In genomic region chr4:3229964-3230363, GRCh38 we compare ENCODE assay signal across 17 cellular contexts. TPM values are rescaled to one million over a fixed set of nuclear protein-coding genes. Genes with fewer than 3 reads are reported as not detected.
DNase-seq lines count a peak whose midpoint lies in the region; ATAC-seq and TF ChIP-seq lines count a peak whose summit lies in the region.
"Had no signal": no experiment of that assay in that cellular context is flagged by ENCODE, and none has a peak within 500 bp of the region (broad histone marks: within the 10 kb centered on the region; RNA-seq: fewer than 3 reads in every experiment).

No MANE protein-coding gene starts in this region.

- DNase-seq in Right ventricle myocardium inferior (ENCODE audit: missing footprints), result peak; percentile 48
- no peak for DNase-seq in right cardiac atrium
- no peak for DNase-seq in endothelial cell (ENCODE audit: low spot score)
- DNase-seq in mucosa of descending colon, result peak in 2 of 3 donors; percentile 19 to 36
- peak; percentile 59 for DNase-seq in spleen
- no peak for DNase-seq in BE2C
- DNase-seq: 8988T; C1 segment of cervical spinal cord; Calu3; CD4-positive, alpha-beta T cell; DMS 273 treated with DMSO at 0.1 percent for 48 hours; DMS79; H9 had no signal

- no peak for TF ChIP-seq POLR2A in spleen (IDR thresholded peaks at IDR 0.05)

- no peaks in the 10 kb centered on the region for H3K9me3 Mint-ChIP-seq in endothelial cell (ENCODE audit: unreplicated experiment)
- H3K9me3 Mint-ChIP-seq: CD4-positive, alpha-beta T cell had no signal

- no peak for ATAC-seq in Right ventricle myocardium inferior
- no peak for ATAC-seq in right cardiac atrium
- no peak for ATAC-seq in mucosa of descending colon
- ATAC-seq in HG03378 (IDR thresholded peaks at IDR 0.05; ENCODE audit: unreplicated experiment), result no peak
- no peak for ATAC-seq in GM21447 (IDR thresholded peaks at IDR 0.05; ENCODE audit: unreplicated experiment)
- ATAC-seq: GM12878, GM23338 had no signal

- H3K4me1 Mint-ChIP-seq in endothelial cell (ENCODE audit: unreplicated experiment), result no peaks in the 10 kb centered on the region
- H3K4me1 Mint-ChIP-seq: GM23338, H9 had no signal

- no peaks in the 10 kb centered on the region for H3K4me1 ChIP-seq in right cardiac atrium (ENCODE audit: control insufficient read depth, insufficient read depth, low read length)
- H3K4me1 ChIP-seq in mucosa of descending colon (ENCODE audit: low read depth), result no peaks in the 10 kb centered on the region
- peaks cover 0 to 19% (median 10%) of the 10 kb centered on the region in 6 donors for H3K4me1 ChIP-seq in spleen
- H3K4me1 ChIP-seq in BE2C, result peaks cover 4% of the 10 kb centered on the region; the same call in 1 of the 2 replicates

- WGBS in right cardiac atrium, result 96% methylated on average over 17 of the region's 17 CpGs
- WGBS in spleen, 5 donors, result 95 to 98% (median 96%) methylated on average over 15 to 17 of the region's 17 CpGs

- intact Hi-C loops in Right ventricle myocardium inferior (cut with DNase I) (no loop called here), right cardiac atrium (cut with DNase I) (no loop called here), mucosa of descending colon (cut with DNase I, micrococcal nuclease) (no loop called here), spleen (cut with DNase I; ENCODE audit: low total_unique reads) (no loop called here)

- H3K36me3 Mint-ChIP-seq in endothelial cell (ENCODE audit: low read depth, unreplicated experiment), result peaks cover 51% of the 10 kb centered on the region

- no peak overlapping the region for H3K27ac Mint-ChIP-seq in endothelial cell (ENCODE audit: unreplicated experiment)
- H3K27ac Mint-ChIP-seq: CD4-positive, alpha-beta T cell; GM23338 had no signal

- H3K27me3 ChIP-seq in right cardiac atrium (ENCODE audit: control insufficient read depth, insufficient read depth), result no peaks in the 10 kb centered on the region
- H3K27me3 ChIP-seq in spleen (replicated peaks in 1 of 7), result no peaks in the 10 kb centered on the region
- no peaks in the 10 kb centered on the region for H3K27me3 ChIP-seq in BE2C

- H3K4me3 ChIP-seq in right cardiac atrium (ENCODE audit: low read length) (no peak overlapping the region), mucosa of descending colon (no peak overlapping the region), spleen (no peak overlapping the region), BE2C (ENCODE audit: low read depth, low read length) (no peak overlapping the region)
- H3K4me3 ChIP-seq: GM12878, GM23338 had no signal

- H3K4me3 Mint-ChIP-seq in endothelial cell (ENCODE audit: unreplicated experiment), result peak overlapping the region; percentile 77
- H3K4me3 Mint-ChIP-seq: CD4-positive, alpha-beta T cell; GM23338; H9 had no signal

- no peaks in the 10 kb centered on the region for H3K9me3 ChIP-seq in right cardiac atrium (ENCODE audit: control insufficient read depth, low read length)
- no peaks in the 10 kb centered on the region for H3K9me3 ChIP-seq in mucosa of descending colon
- no peaks in the 10 kb centered on the region for H3K9me3 ChIP-seq in spleen
- no peaks in the 10 kb centered on the region for H3K9me3 ChIP-seq in BE2C

- H3K27ac ChIP-seq in right cardiac atrium (ENCODE audit: low read length) (no peak overlapping the region), spleen (no peak overlapping the region)

- H3K27me3 Mint-ChIP-seq in endothelial cell (ENCODE audit: unreplicated experiment), result peaks cover 11% of the 10 kb centered on the region
- H3K27me3 Mint-ChIP-seq: CD4-positive, alpha-beta T cell had no signal

- TF ChIP-seq CTCF in endothelial cell (IDR thresholded peaks at IDR 0.05; ENCODE audit: unreplicated experiment), result no peak
- no peak for TF ChIP-seq CTCF in mucosa of descending colon (IDR thresholded peaks at IDR 0.05)
- no peak for TF ChIP-seq CTCF in spleen (IDR thresholded peaks at IDR 0.05 in 8 of 11, conservative IDR thresholded peaks at IDR 0.05 in 3 of 11)
- no peak for TF ChIP-seq CTCF in BE2C (IDR thresholded peaks at IDR 0.05; ENCODE audit: low read depth, low read length)

- H3K36me3 ChIP-seq in mucosa of descending colon (ENCODE audit: low read depth), result peaks cover 11% of the 10 kb centered on the region
- H3K36me3 ChIP-seq in spleen, result peaks cover 6 to 96% (median 82%) of the 10 kb centered on the region in 6 donors
- peaks cover 43% of the 10 kb centered on the region for H3K36me3 ChIP-seq in BE2C

RNA-seq across cellular contexts. Expression of gene MSANTD1, which starts 19.0 kb away (rescaled TPM):
- total RNA-seq in Right ventricle myocardium inferior (0.51 TPM), right cardiac atrium (under 1 TPM; 0.23 to 0.40 (median 0.34) TPM), endothelial cell (ENCODE audit: unreplicated experiment) (0.97 TPM), mucosa of descending colon (1 to 10 TPM in 1 of 3 donors, under 1 TPM in 2; 0.58 to 1.3 (median 0.69) TPM), spleen (1 to 10 TPM; 1.4 to 2.8 (median 2.2) TPM)
- polyA plus RNA-seq in right cardiac atrium (0.20 TPM), spleen (1 to 10 TPM in 1 of 3 donors, under 1 TPM in 2; 0.41 to 1.0 (median 0.90) TPM)
- 0.19 TPM for polyA plus RNA-seq in BE2C (2012; ENCODE audit: insufficient read depth, insufficient read length, low read depth)

Comparison
In these comparisons a context has a peak if more than half of its experiments do, and no peak if none do; other contexts are left out.
1. DNase-seq: peak in Right ventricle myocardium inferior (single experiment), mucosa of descending colon (2 of 3) and spleen (single experiment); none in right cardiac atrium (0 of 3), endothelial cell (single experiment) and BE2C (single experiment).